In genomic region chr20:426564-426963, GRCh38 we compare ENCODE assay signal across 26 cellular contexts.
"Had no signal": no experiment of that assay in that cellular context is flagged by ENCODE, and none has a peak within 500 bp of the region (broad histone marks: within the 10 kb centered on the region; RNA-seq: fewer than 3 reads in every experiment).

No MANE protein-coding gene starts in this region.

- H3K27me3 ChIP-seq: cardiac muscle cell, SJCRH30 had no signal

- H3K9me3 Mint-ChIP-seq: activated B cell treated with CpG ODN at 0.5 μM for 24 hours; activated CD4-positive, alpha-beta memory T cell treated with anti-CD3 and anti-CD28 coated beads for 36 hours; activated naive CD4-positive, alpha-beta T cell treated with anti-CD3 and anti-CD28 coated beads, Interleukin-2, amount 10 ng/mL, durations not matched to agents 7 days and 5 days; activated naive CD8-positive, alpha-beta T cell treated with anti-CD3 and anti-CD28 coated beads, Interleukin-2, amount 10 ng/mL, durations not matched to agents 7 days and 5 days; activated T-cell treated with anti-CD3 and anti-CD28 coated beads, Interleukin-2, amount 50 U/mL, for 72 hours; central memory CD8-positive, alpha-beta T cell had no signal

- H3K27ac Mint-ChIP-seq: activated B cell treated with CpG ODN at 0.5 μM for 24 hours; activated CD4-positive, alpha-beta memory T cell treated with anti-CD3 and anti-CD28 coated beads for 36 hours; activated naive CD4-positive, alpha-beta T cell treated with anti-CD3 and anti-CD28 coated beads, Interleukin-2, amount 10 ng/mL, durations not matched to agents 7 days and 5 days; activated naive CD8-positive, alpha-beta T cell treated with anti-CD3 and anti-CD28 coated beads, Interleukin-2, amount 10 ng/mL, durations not matched to agents 7 days and 5 days; activated T-cell treated with anti-CD3 and anti-CD28 coated beads, Interleukin-2, amount 50 U/mL, for 72 hours had no signal

- H3K4me1 ChIP-seq: SJCRH30 had no signal

- H3K27ac ChIP-seq: cardiac muscle cell, SJCRH30, SK-N-MC, VCaP had no signal

- H3K9me3 ChIP-seq: SJCRH30 had no signal

- DNase-seq: activated B cell treated with CpG ODN at 0.5 μM for 24 hours; activated CD4-positive, alpha-beta memory T cell treated with anti-CD3 and anti-CD28 coated beads for 36 hours; activated CD4-positive, alpha-beta T cell treated with anti-CD3 and anti-CD28 coated beads, Interleukin-2, amount 50 U/mL, for 1 hour; activated CD4-positive, CD25-positive, alpha-beta regulatory T cell treated with anti-CD3 and anti-CD28 coated beads, Interleukin-2, amount 50 U/mL, for 72 hours; activated gamma-delta T cell treated with Interleukin-2 at 50 U/mL for 16 hours; activated naive CD4-positive, alpha-beta T cell treated with anti-CD3 and anti-CD28 coated beads, Interleukin-2, amount 10 ng/mL, durations not matched to agents 7 days and 5 days; activated naive CD8-positive, alpha-beta T cell treated with anti-CD3 and anti-CD28 coated beads, Interleukin-2, amount 10 ng/mL, durations not matched to agents 7 days and 5 days; activated T-cell treated with anti-CD3 and anti-CD28 coated beads, Interleukin-2, amount 50 U/mL, for 1 hour; activated T-cell treated with anti-CD3 and anti-CD28 coated beads, Interleukin-2, amount 50 U/mL, for 72 hours; anterior cingulate cortex; NCI-H1092; NCI-H1436 treated with DMSO at 0.1 percent for 48 hours; NCI-H1694 treated with DMSO at 0.1 percent for 48 hours; NCI-H2029; NCI-H345; NCI-H524 treated with DMSO at 0.1 percent for 48 hours; SHP77; SJCRH30; T-helper 2 cell; T-helper 9 cell had no signal

- H3K4me3 ChIP-seq: cardiac muscle cell, K562, SJCRH30, SK-N-MC had no signal

- H3K4me3 Mint-ChIP-seq: activated B cell treated with CpG ODN at 0.5 μM for 24 hours; activated CD4-positive, alpha-beta memory T cell treated with anti-CD3 and anti-CD28 coated beads for 36 hours; activated naive CD4-positive, alpha-beta T cell treated with anti-CD3 and anti-CD28 coated beads, Interleukin-2, amount 10 ng/mL, durations not matched to agents 7 days and 5 days; activated naive CD8-positive, alpha-beta T cell treated with anti-CD3 and anti-CD28 coated beads, Interleukin-2, amount 10 ng/mL, durations not matched to agents 7 days and 5 days; activated T-cell treated with anti-CD3 and anti-CD28 coated beads, Interleukin-2, amount 50 U/mL, for 72 hours; central memory CD8-positive, alpha-beta T cell had no signal

- ATAC-seq: activated T-cell treated with anti-CD3 and anti-CD28 coated beads, Interleukin-2, amount 50 U/mL, for 72 hours; K562; Panc1 had no signal

- H3K27me3 Mint-ChIP-seq: activated B cell treated with CpG ODN at 0.5 μM for 24 hours; activated CD4-positive, alpha-beta memory T cell treated with anti-CD3 and anti-CD28 coated beads for 36 hours; activated naive CD4-positive, alpha-beta T cell treated with anti-CD3 and anti-CD28 coated beads, Interleukin-2, amount 10 ng/mL, durations not matched to agents 7 days and 5 days; activated naive CD8-positive, alpha-beta T cell treated with anti-CD3 and anti-CD28 coated beads, Interleukin-2, amount 10 ng/mL, durations not matched to agents 7 days and 5 days; central memory CD8-positive, alpha-beta T cell had no signal
